20 cellular contexts compared by ENCODE assay signal in the genomic region with DNA sequence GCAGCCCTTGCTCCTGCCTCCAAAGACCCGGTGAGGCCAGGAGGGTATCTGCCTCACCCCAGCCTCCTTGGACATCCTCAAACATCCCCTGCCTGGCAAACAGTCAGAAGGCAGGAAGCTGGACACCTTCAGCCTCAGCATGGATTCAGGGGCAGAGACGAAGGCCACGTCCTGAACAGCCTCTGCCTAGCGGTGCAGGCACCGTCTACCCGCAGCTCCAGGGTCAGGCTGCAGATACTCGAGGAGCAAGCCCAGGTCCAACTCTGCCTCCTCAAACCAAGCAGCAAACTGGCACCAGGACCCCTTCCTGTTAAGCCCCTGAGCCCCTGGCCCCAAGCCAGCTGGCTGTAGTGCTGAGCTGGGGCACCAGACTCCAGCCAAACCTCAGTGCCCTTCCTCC.
"Had no signal": no experiment of that assay in that cellular context is flagged by ENCODE, and none has a peak within 500 bp of the region (broad histone marks: within the 10 kb centered on the region; RNA-seq: fewer than 3 reads in every experiment).

No MANE protein-coding gene starts in this region.

- H3K4me1 Mint-ChIP-seq: naive B cell had no signal

- H3K4me3 ChIP-seq: coronary artery, dorsolateral prefrontal cortex, esophagus muscularis mucosa, gastrocnemius medialis, heart right ventricle, left lung, lower lobe of right lung, mucosa of descending colon had no signal

- H3K9me3 ChIP-seq: gastrocnemius medialis, left lung, lower lobe of right lung, mucosa of descending colon had no signal

- H3K27me3 ChIP-seq: dorsolateral prefrontal cortex had no signal

- H3K36me3 Mint-ChIP-seq: mesothelial cell of epicardium had no signal

- ATAC-seq: gastrocnemius medialis, heart right ventricle, left cardiac atrium, left lung, left ventricle myocardium superior, lower lobe of right lung, mucosa of descending colon had no signal

- H3K4me1 ChIP-seq: gastrocnemius medialis, heart right ventricle, left lung, lower lobe of right lung had no signal

- DNase-seq: dermis blood vessel endothelial cell; effector CD4-positive, alpha-beta T cell; effector memory CD4-positive, alpha-beta T cell; foreskin melanocyte; gastrocnemius medialis; glutamatergic neuron; head of caudate nucleus; heart right ventricle; hippocampal formation; left cardiac atrium; left lung; left ventricle myocardium superior; lower lobe of right lung; mesenchymal stem cell; mucosa of descending colon; naive B cell had no signal

- H3K27ac ChIP-seq: coronary artery, dorsolateral prefrontal cortex, esophagus muscularis mucosa, gastrocnemius medialis, heart right ventricle, left lung, lower lobe of right lung had no signal

- H3K36me3 ChIP-seq: esophagus muscularis mucosa, gastrocnemius medialis, heart right ventricle, left lung, lower lobe of right lung had no signal

- H3K27ac Mint-ChIP-seq: mesothelial cell of epicardium, naive B cell had no signal

- H3K4me3 Mint-ChIP-seq: mesothelial cell of epicardium had no signal
